In genomic region chr14:100212476-100213333, GRCh38 we compare ENCODE assay signal across 13 cellular contexts. TPM values are rescaled to one million over a fixed set of nuclear protein-coding genes. Genes with fewer than 3 reads are reported as not detected.
A peak's percentile ranks its signal among the peaks of the same experiment; 100 is the strongest.
DNase-seq lines count a peak whose midpoint lies in the region; ATAC-seq, FAIRE-seq and TF ChIP-seq lines count a peak whose summit lies in the region.
"Had no signal": no experiment of that assay in that cellular context is flagged by ENCODE, and none has a peak within 500 bp of the region (broad histone marks: within the 10 kb centered on the region; RNA-seq: fewer than 3 reads in every experiment).

No MANE protein-coding gene starts in this region.

- TF ChIP-seq CTCF in OCI-LY3 (IDR thresholded peaks at IDR 0.05; ENCODE audit: low read depth, low read length) (no peak), K562 (IDR thresholded peaks at IDR 0.05 in 2 of 3, conservative IDR thresholded peaks at IDR 0.05 in 1 of 3; ENCODE audit: insufficient read depth in 2 of 3, low read depth in 1 of 3, low read length in 3 of 3) (no peak), osteocyte (IDR thresholded peaks at IDR 0.05) (no peak)

- H3K4me1 ChIP-seq in OCI-LY3 (ENCODE audit: low read length) (peaks cover 14% of the 10 kb centered on the region), K562 (replicated peaks in 1 of 2; ENCODE audit: control insufficient read depth in 2 of 2, insufficient read depth in 2 of 2, low read length in 2 of 2) (peaks cover 19 to 32% of the 10 kb centered on the region in 2 experiments)

- H3K36me3 Mint-ChIP-seq in activated CD4-positive, alpha-beta T cell treated with anti-CD3 and anti-CD28 coated beads, Interleukin-2, amount 10 ng/mL, durations not matched to agents 24 days and 14 days (ENCODE audit: low read depth), result no peaks in the 10 kb centered on the region
- peaks cover 3% of the 10 kb centered on the region for H3K36me3 Mint-ChIP-seq in osteocyte (ENCODE audit: unreplicated experiment)

- H3K79me2 ChIP-seq in OCI-LY3 (ENCODE audit: low read length) (no peaks in the 10 kb centered on the region), K562 (ENCODE audit: control insufficient read depth, insufficient read depth, low read length) (peaks cover 16% of the 10 kb centered on the region)

- H3K27me3 ChIP-seq in OCI-LY3 (ENCODE audit: low read depth, low read length) (no peaks in the 10 kb centered on the region), K562 (ENCODE audit: control insufficient read depth in 2 of 2, insufficient read depth in 2 of 2, low read length in 2 of 2) (no peaks in the 10 kb centered on the region)
- H3K27me3 ChIP-seq: upper lobe of left lung had no signal

- WGBS in K562 (ENCODE audit: insufficient coverage, low coverage, missing lambda C conversion rate), result 29% methylated on average over 4 of the region's 7 CpGs

- POLR2A ChIA-PET in K562 (lab: Yijun Ruan, JAX), result interaction anchor here (0.8 to 1.1 kb wide), 3 partner anchors 9 to 29 kb away, joined by 3 read pairs; no protein-coding TSS in a partner anchor

- no peak for TF ChIP-seq POLR2A in K562 (conservative IDR thresholded peaks at IDR 0.05)

- peak overlapping the region; percentile 87 for H3K27ac Mint-ChIP-seq in activated CD4-positive, alpha-beta T cell treated with anti-CD3 and anti-CD28 coated beads, Interleukin-2, amount 10 ng/mL, durations not matched to agents 24 days and 14 days
- no peak overlapping the region for H3K27ac Mint-ChIP-seq in osteocyte (ENCODE audit: unreplicated experiment)

- peak overlapping the region; percentile 80 for H3K4me3 Mint-ChIP-seq in activated CD4-positive, alpha-beta T cell treated with anti-CD3 and anti-CD28 coated beads, Interleukin-2, amount 10 ng/mL, durations not matched to agents 24 days and 14 days
- peak overlapping the region; percentile 44 for H3K4me3 Mint-ChIP-seq in osteocyte (ENCODE audit: unreplicated experiment)

- H3K9me3 ChIP-seq in OCI-LY3 (ENCODE audit: insufficient read depth, low read length), result no peaks in the 10 kb centered on the region
- no peaks in the 10 kb centered on the region for H3K9me3 ChIP-seq in K562 (replicated peaks; ENCODE audit: control insufficient read depth, insufficient read depth, low read depth, low read length)
- H3K9me3 ChIP-seq: upper lobe of left lung had no signal

- no peak for DNase-seq in activated CD4-positive, alpha-beta T cell treated with anti-CD3 and anti-CD28 coated beads, Interleukin-2, amount 10 ng/mL, durations not matched to agents 24 days and 14 days
- no peak for DNase-seq in activated CD4-positive, alpha-beta T cell treated with anti-CD3 and anti-CD28 coated beads for 4 hours
- DNase-seq in K562 (ENCODE audit: extremely low read depth in 1 of 4, low spot score in 3 of 4) (peak; percentile 33 to 50 (median 44)), osteocyte (ENCODE audit: extremely low spot score, unreplicated experiment) (no peak), RCC 7860 (ENCODE audit: low spot score) (no peak), NCI-H1092 (lab: John Stamatoyannopoulos, UW) (no peak), SW480 (ENCODE audit: low spot score) (no peak)
- DNase-seq: activated CD8-positive, alpha-beta memory T cell treated with anti-CD3 and anti-CD28 coated beads, Interleukin-2, amount 50 U/mL, for 4 hours; DMS79; mesendoderm; upper lobe of left lung had no signal

- no peaks in the 10 kb centered on the region for H3K27me3 Mint-ChIP-seq in activated CD4-positive, alpha-beta T cell treated with anti-CD3 and anti-CD28 coated beads, Interleukin-2, amount 10 ng/mL, durations not matched to agents 24 days and 14 days
- H3K27me3 Mint-ChIP-seq in osteocyte (ENCODE audit: unreplicated experiment), result no peaks in the 10 kb centered on the region

- H3K4me2 ChIP-seq in OCI-LY3 (ENCODE audit: low read length) (peak overlapping the region; percentile 89), K562 (ENCODE audit: insufficient read depth, low read length) (peak overlapping the region; percentile 80)

- BruUV-seq in K562 (replicated peaks; lab: Mats Ljungman, UMichigan), result no TSS peak

- H3K4me1 Mint-ChIP-seq in activated CD4-positive, alpha-beta T cell treated with anti-CD3 and anti-CD28 coated beads, Interleukin-2, amount 10 ng/mL, durations not matched to agents 24 days and 14 days, result peaks cover 19% of the 10 kb centered on the region
- peaks cover 10% of the 10 kb centered on the region for H3K4me1 Mint-ChIP-seq in osteocyte (ENCODE audit: unreplicated experiment)

- H3K36me3 ChIP-seq in OCI-LY3 (replicated peaks; ENCODE audit: low read depth, low read length) (no peaks in the 10 kb centered on the region), K562 (ENCODE audit: control insufficient read depth, insufficient read depth, low read length) (no peaks in the 10 kb centered on the region)
- H3K36me3 ChIP-seq: upper lobe of left lung had no signal

- H3K9me1 ChIP-seq in K562 (ENCODE audit: control insufficient read depth, insufficient read depth, low read length), result no peaks in the 10 kb centered on the region

- H4K20me1 ChIP-seq in OCI-LY3 (ENCODE audit: insufficient read depth, low read length) (no peaks in the 10 kb centered on the region), K562 (replicated peaks; ENCODE audit: control insufficient read depth, insufficient read depth, low read length) (no peaks in the 10 kb centered on the region)

- intact Hi-C loops in activated CD4-positive, alpha-beta T cell treated with anti-CD3 and anti-CD28 coated beads, Interleukin-2, amount 10 ng/mL, durations not matched to agents 24 days and 14 days (cut with micrococcal nuclease), result no loop called here
- intact Hi-C loops in K562 (cut with micrococcal nuclease), result no loop called here

- H3K9ac ChIP-seq in OCI-LY3 (ENCODE audit: low read length), result 0 out of 2 replicates have a peak overlapping the region, but pooled peaks have one; percentile 96
- H3K9ac ChIP-seq in K562 (ENCODE audit: insufficient read depth in 1 of 2, low read depth in 2 of 2, low read length in 2 of 2), result peak overlapping the region; percentile 76 to 95; a peak in 3 of 4 replicates

- in situ Hi-C loops in K562 (cut with MboI), result no loop called here

- H3K4me3 ChIP-seq in OCI-LY3 (ENCODE audit: low read length), result peak overlapping the region; percentile 90; the same call in 1 of the 2 replicates
- H3K4me3 ChIP-seq in K562, result no peak overlapping the region

- no peak overlapping the region for H3K27ac ChIP-seq in OCI-LY3 (ENCODE audit: low read length)
- peak overlapping the region; percentile 98; the same call in 2 of the 3 replicates for H3K27ac ChIP-seq in K562 (ENCODE audit: extremely low read depth, low read depth, low read length)

- no peak for TF ChIP-seq RAD21 in K562 (CRISPR knock-in tag; conservative IDR thresholded peaks at IDR 0.05 in 1 of 2, IDR thresholded peaks at IDR 0.05 in 1 of 2)

- ATAC-seq in K562, result peak; percentile 19; the same call in 1 of the 3 replicates

- FAIRE-seq in K562 (lab: Jason Lieb, UNC) (no peak), RCC 7860 (lab: Jason Lieb, UNC) (no peak)
- FAIRE-seq: A204.1 had no signal

- CTCF ChIA-PET in K562 (lab: Yijun Ruan, JAX; ENCODE audit: low intra/inter-chr PET ratio), result no interaction called here

- H3K9me3 Mint-ChIP-seq in activated CD4-positive, alpha-beta T cell treated with anti-CD3 and anti-CD28 coated beads, Interleukin-2, amount 10 ng/mL, durations not matched to agents 24 days and 14 days, result no peaks in the 10 kb centered on the region
- no peaks in the 10 kb centered on the region for H3K9me3 Mint-ChIP-seq in osteocyte (ENCODE audit: unreplicated experiment)

- no peak for TF ChIP-seq EP300 in K562 (IDR thresholded peaks at IDR 0.05; ENCODE audit: low read length)

- H2AFZ ChIP-seq in OCI-LY3 (ENCODE audit: low read depth, low read length) (no peak overlapping the region), K562 (ENCODE audit: low read depth, low read length) (no peak overlapping the region)

RNA-seq across cellular contexts. Expression of gene YY1, which starts 26.2 kb away (rescaled TPM):
- 102 and 105 TPM in 2 replicates for total RNA-seq in activated CD4-positive, alpha-beta T cell treated with anti-CD3 and anti-CD28 coated beads, Interleukin-2, amount 10 ng/mL, durations not matched to agents 24 days and 14 days
- total RNA-seq in K562 (2011; cell fraction: chromatin; rRNA removed; ENCODE audit: low replicate concordance), result 30.4 and 53.6 TPM in 2 replicates
- 21.0 and 21.6 TPM in 2 replicates for total RNA-seq in K562 (2011; cell fraction: nucleolus; rRNA removed)
- total RNA-seq in K562 (2011; cell fraction: nucleoplasm; rRNA removed), result 32.7 and 52.1 TPM in 2 replicates
- total RNA-seq in K562 (2014; rRNA removed) (45.3 and 46.7 TPM in 2 replicates), K562 (2014; rRNA removed; fragmentation: Illumina TruSeq; extraction: Trizol) (70.8 and 81.3 TPM in 2 replicates), K562 (2015; rRNA removed; fragmentation: Illumina TruSeq; extraction: Trizol) (44.3 and 53.0 TPM in 2 replicates), K562 (2021) (74.2 and 76.9 TPM in 2 replicates), osteocyte (70.0 and 77.2 TPM in 2 replicates)
- polyA plus RNA-seq in K562 (2011; rRNA removed) (35.4 and 55.0 TPM in 2 replicates), K562 (2014; fragmentation: Illumina TruSeq; extraction: Trizol) (43.9 and 46.5 TPM in 2 replicates), K562 (2014; fragmentation: Nextera tagmentation; extraction: Ambion mirVana) (10 to 100 TPM; 20.8 to 21.0 TPM), K562 (2014; rRNA removed) (28.8 and 29.0 TPM in 2 replicates)
- 16.4 TPM in 2 replicates for polyA plus RNA-seq in K562 (2011; cell fraction: cytosol; rRNA removed)
- polyA plus RNA-seq in K562 (2011; cell fraction: nucleus; rRNA removed), result 22.7 and 24.9 TPM in 2 replicates
- polyA plus RNA-seq in K562 (2012), result 44.5 and 48.2 TPM in 2 replicates
- polyA minus RNA-seq in K562 (2011; rRNA and poly(A)+ RNA removed), result 33.4 and 50.0 TPM in 2 replicates
- 21.0 and 27.0 TPM in 2 replicates for polyA minus RNA-seq in K562 (2011; cell fraction: cytosol; rRNA and poly(A)+ RNA removed)
- 11.6 and 19.1 TPM in 2 replicates for polyA minus RNA-seq in K562 (2011; cell fraction: nucleus; rRNA and poly(A)+ RNA removed)

RNA-seq across cellular contexts. Expression of gene DEGS2, which starts 53.3 kb away (rescaled TPM):
- 0.09 and 0.35 TPM in 2 replicates for total RNA-seq in activated CD4-positive, alpha-beta T cell treated with anti-CD3 and anti-CD28 coated beads, Interleukin-2, amount 10 ng/mL, durations not matched to agents 24 days and 14 days
- 2.6 and 7.4 TPM in 2 replicates for total RNA-seq in K562 (2011; cell fraction: chromatin; rRNA removed; ENCODE audit: low replicate concordance)
- total RNA-seq in K562 (2011; cell fraction: nucleolus; rRNA removed), result 4.3 and 4.8 TPM in 2 replicates
- total RNA-seq in K562 (2011; cell fraction: nucleoplasm; rRNA removed), result 2.5 and 2.8 TPM in 2 replicates
- total RNA-seq in K562 (2014; rRNA removed) (2.7 and 2.9 TPM in 2 replicates), K562 (2014; rRNA removed; fragmentation: Illumina TruSeq; extraction: Trizol) (0.19 and 0.44 TPM in 2 replicates), K562 (2015; rRNA removed; fragmentation: Illumina TruSeq; extraction: Trizol) (0.34 and 0.36 TPM in 2 replicates), K562 (2021) (2.7 TPM in 2 replicates), osteocyte (0.19 and 0.21 TPM in 2 replicates)
- polyA plus RNA-seq in K562 (2011; rRNA removed) (0.46 and 1.1 TPM in 2 replicates), K562 (2014; fragmentation: Illumina TruSeq; extraction: Trizol) (0.22 and 0.76 TPM in 2 replicates), K562 (2014; fragmentation: Nextera tagmentation; extraction: Ambion mirVana) (under 1 TPM; 0.57 to 0.70 TPM), K562 (2014; rRNA removed) (0.42 and 2.7 TPM in 2 replicates)
- 0.41 and 3.5 TPM in 2 replicates for polyA plus RNA-seq in K562 (2011; cell fraction: cytosol; rRNA removed)
- 1.4 and 6.6 TPM in 2 replicates for polyA plus RNA-seq in K562 (2011; cell fraction: nucleus; rRNA removed)
- polyA plus RNA-seq in K562 (2012), result 1.4 and 4.2 TPM in 2 replicates
- 0.09 and 0.32 TPM in 2 replicates for polyA minus RNA-seq in K562 (2011; rRNA and poly(A)+ RNA removed)
- 1.2 and 2.5 TPM in 2 replicates for polyA minus RNA-seq in K562 (2011; cell fraction: cytosol; rRNA and poly(A)+ RNA removed)
- polyA minus RNA-seq in K562 (2011; cell fraction: nucleus; rRNA and poly(A)+ RNA removed), result 0.78 and 1.5 TPM in 2 replicates

Comparison
In these comparisons a context has a peak if more than half of its experiments do, and no peak if none do; other contexts are left out.
1. DNase-seq: peak in K562 (4 of 4); none in activated CD4-positive, alpha-beta T cell treated with anti-CD3 and anti-CD28 coated beads, Interleukin-2, amount 10 ng/mL, durations not matched to agents 24 days and 14 days (single experiment), activated CD4-positive, alpha-beta T cell treated with anti-CD3 and anti-CD28 coated beads for 4 hours (0 of 2), osteocyte (single experiment), RCC 7860 (single experiment), NCI-H1092 (single experiment) and SW480 (single experiment).